ENCODE assay signal across 1 cellular context in genomic region chr11:58498464-58498863, GRCh38.
TF ChIP-seq lines count a peak whose summit lies in the region.

No MANE protein-coding gene starts in this region.

TF ChIP-seq in SK-N-SH treated with all-trans-retinoic acid at 6 μM for 48 hours, 23 proteins besides CTCF, POLR2A, EP300 and RAD21:
- TF ChIP-seq PATZ1 (CRISPR knock-in tag; IDR thresholded peaks at IDR 0.05; ENCODE audit: borderline replicate concordance), result no peak
- no peak for TF ChIP-seq ZNF8 (CRISPR knock-in tag; IDR thresholded peaks at IDR 0.05)
- TF ChIP-seq CSDC2 (CRISPR knock-in tag; IDR thresholded peaks at IDR 0.05), result no peak
- TF ChIP-seq ARNTL (CRISPR knock-in tag; IDR thresholded peaks at IDR 0.05; ENCODE audit: borderline replicate concordance, low read depth), result no peak
- no peak for TF ChIP-seq ZNF565 (CRISPR knock-in tag; conservative IDR thresholded peaks at IDR 0.05; ENCODE audit: low read depth)
- no peak for TF ChIP-seq BACH2 (CRISPR knock-in tag; IDR thresholded peaks at IDR 0.05; ENCODE audit: borderline replicate concordance)
- no peak for TF ChIP-seq CSRNP3 (CRISPR knock-in tag; IDR thresholded peaks at IDR 0.05)
- no peak for TF ChIP-seq TSHZ2 (CRISPR knock-in tag; IDR thresholded peaks at IDR 0.05)
- TF ChIP-seq ZFP30 (CRISPR knock-in tag; IDR thresholded peaks at IDR 0.05), result no peak
